16 cellular contexts compared by ENCODE assay signal in the genomic region with DNA sequence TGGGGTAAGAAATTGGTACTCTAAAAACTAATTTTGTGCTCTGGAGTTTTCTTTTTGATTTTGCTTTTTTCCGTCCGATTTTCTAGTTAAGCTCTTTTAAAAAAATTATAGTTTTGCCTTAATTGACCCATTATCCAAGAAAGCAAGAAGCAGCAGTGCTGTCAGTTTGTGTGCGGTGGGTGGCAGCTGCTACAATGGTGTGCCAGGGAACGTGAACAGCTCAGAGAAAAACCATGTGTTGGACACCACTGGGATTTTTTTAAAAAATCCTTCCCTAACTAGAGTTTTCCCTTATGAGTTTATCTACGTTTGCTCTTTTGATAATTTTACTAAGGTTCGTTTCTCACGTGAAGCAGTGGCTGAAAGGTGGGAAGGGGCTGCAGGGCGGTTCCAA. TPM values are rescaled to one million over a fixed set of nuclear protein-coding genes. Genes with fewer than 3 reads are reported as not detected.
DNase-seq lines count a peak whose midpoint lies in the region; ATAC-seq and TF ChIP-seq lines count a peak whose summit lies in the region.
"Had no signal": no experiment of that assay in that cellular context is flagged by ENCODE, and none has a peak within 500 bp of the region (broad histone marks: within the 10 kb centered on the region; RNA-seq: fewer than 3 reads in every experiment).

No MANE protein-coding gene starts in this region.

- H3K4me1 Mint-ChIP-seq in activated CD4-positive, alpha-beta T cell treated with anti-CD3 and anti-CD28 coated beads, Interleukin-2, amount 10 ng/mL, durations not matched to agents 24 days and 14 days = peaks cover 62% of the 10 kb centered on the region
- H3K4me1 Mint-ChIP-seq in effector memory CD8-positive, alpha-beta T cell (ENCODE audit: low read depth in 2 of 2) = peaks cover 62% of the 10 kb centered on the region in 2 donors
- H3K4me1 Mint-ChIP-seq in stimulated activated naive CD8-positive, alpha-beta T cell treated with anti-CD3 and anti-CD28 coated beads, Interleukin-15, amount 100 ng/mL, for 72 hours = peaks cover 61% of the 10 kb centered on the region

- H3K27ac ChIP-seq in Panc1 (ENCODE audit: low read length) = peak overlapping the region; percentile 44; the same call in 1 of the 2 replicates
- H3K27ac ChIP-seq: A549, SJCRH30 had no signal

- no peak for TF ChIP-seq CTCF in Panc1 (IDR thresholded peaks at IDR 0.05)

- in situ Hi-C loops in Panc1 (cut with HindIII; ENCODE audit: low pct_unique_long_range_greater_than_20kb, low sequenced_read_pairs) = no loop called here

- H3K9me3 ChIP-seq in Panc1 (ENCODE audit: control insufficient read depth, insufficient read depth, low read depth, low read length) = no peaks in the 10 kb centered on the region
- H3K9me3 ChIP-seq: A549, body of pancreas, MG63, pancreas, SJCRH30 had no signal

- H3K4me3 ChIP-seq in Panc1 (ENCODE audit: low read depth in 2 of 2, low read length in 2 of 2) = no peak overlapping the region
- H3K4me3 ChIP-seq: A549, body of pancreas, MG63, SJCRH30 had no signal

- DNase-seq in activated CD4-positive, alpha-beta T cell treated with anti-CD3 and anti-CD28 coated beads, Interleukin-2, amount 10 ng/mL, durations not matched to agents 24 days and 14 days = no peak
- DNase-seq in activated CD4-positive, alpha-beta T cell treated with anti-CD3 and anti-CD28 coated beads for 4 hours = no peak
- DNase-seq in Panc1 (ENCODE audit: low read depth, low spot score) (no peak), NCI-H1048 (lab: John Stamatoyannopoulos, UW) (no peak)
- no peak for DNase-seq in effector memory CD8-positive, alpha-beta T cell
- no peak for DNase-seq in stimulated activated naive CD8-positive, alpha-beta T cell treated with anti-CD3 and anti-CD28 coated beads, Interleukin-15, amount 100 ng/mL, for 72 hours
- no peak for DNase-seq in activated effector memory CD4-positive, alpha-beta T cell treated with Interleukin-2 at 50 U/mL for 16 hours
- DNase-seq: MG63; NCI-H510A; SJCRH30; stimulated activated CD4-positive, alpha-beta T cell treated with anti-CD3 and anti-CD28 coated beads, Interleukin-2, amount 100 ng/mL, for 48 hours had no signal

- no peaks in the 10 kb centered on the region for H3K36me3 ChIP-seq in Panc1 (ENCODE audit: control insufficient read depth, insufficient read depth, low read length)
- H3K36me3 ChIP-seq: MG63, pancreas had no signal

- intact Hi-C loops in activated CD4-positive, alpha-beta T cell treated with anti-CD3 and anti-CD28 coated beads, Interleukin-2, amount 10 ng/mL, durations not matched to agents 24 days and 14 days (cut with micrococcal nuclease) = loop anchor here (2.0 kb wide), 1 partner anchor 19 kb away; no protein-coding TSS in a partner anchor
- intact Hi-C loops in Panc1 (cut with micrococcal nuclease; ENCODE audit: unreplicated experiment) = no loop called here

- POLR2A ChIA-PET in Panc1 (lab: Charles Lee) = interaction anchor here (0.6 kb wide), 1 partner anchor 133 kb away, joined by 3 read pairs; no protein-coding TSS in a partner anchor

- H3K4me1 ChIP-seq in Panc1 (ENCODE audit: control insufficient read depth, insufficient read depth, low read length) = peaks cover 31% of the 10 kb centered on the region

- peak overlapping the region; percentile 73 for H3K4me3 Mint-ChIP-seq in activated CD4-positive, alpha-beta T cell treated with anti-CD3 and anti-CD28 coated beads, Interleukin-2, amount 10 ng/mL, durations not matched to agents 24 days and 14 days
- H3K4me3 Mint-ChIP-seq in effector memory CD8-positive, alpha-beta T cell = peak overlapping the region; percentile 66 to 88
- H3K4me3 Mint-ChIP-seq in stimulated activated naive CD8-positive, alpha-beta T cell treated with anti-CD3 and anti-CD28 coated beads, Interleukin-15, amount 100 ng/mL, for 72 hours = peak overlapping the region; percentile 14 to 72
- H3K4me3 Mint-ChIP-seq: type B pancreatic cell had no signal

- H3K36me3 Mint-ChIP-seq in activated CD4-positive, alpha-beta T cell treated with anti-CD3 and anti-CD28 coated beads, Interleukin-2, amount 10 ng/mL, durations not matched to agents 24 days and 14 days (ENCODE audit: low read depth) = peaks cover 31% of the 10 kb centered on the region
- peaks cover 24% of the 10 kb centered on the region for H3K36me3 Mint-ChIP-seq in effector memory CD8-positive, alpha-beta T cell (ENCODE audit: insufficient read depth)

- no peaks in the 10 kb centered on the region for H3K9me3 Mint-ChIP-seq in activated CD4-positive, alpha-beta T cell treated with anti-CD3 and anti-CD28 coated beads, Interleukin-2, amount 10 ng/mL, durations not matched to agents 24 days and 14 days
- no peaks in the 10 kb centered on the region for H3K9me3 Mint-ChIP-seq in effector memory CD8-positive, alpha-beta T cell
- no peaks in the 10 kb centered on the region for H3K9me3 Mint-ChIP-seq in stimulated activated naive CD8-positive, alpha-beta T cell treated with anti-CD3 and anti-CD28 coated beads, Interleukin-15, amount 100 ng/mL, for 72 hours

- H3K27me3 ChIP-seq in Panc1 (ENCODE audit: control insufficient read depth, insufficient read depth, low read length) = no peaks in the 10 kb centered on the region
- H3K27me3 ChIP-seq: body of pancreas, MG63, pancreas, SJCRH30 had no signal

- no TSS peak for BruUV-seq in Panc1 (replicated peaks; lab: Mats Ljungman, UMichigan)

- CTCF ChIA-PET in Panc1 (lab: Charles Lee) = no interaction called here

- peak overlapping the region; percentile 66 for H3K27ac Mint-ChIP-seq in activated CD4-positive, alpha-beta T cell treated with anti-CD3 and anti-CD28 coated beads, Interleukin-2, amount 10 ng/mL, durations not matched to agents 24 days and 14 days
- H3K27ac Mint-ChIP-seq in effector memory CD8-positive, alpha-beta T cell = peak overlapping the region; percentile 71 to 92
- H3K27ac Mint-ChIP-seq in stimulated activated naive CD8-positive, alpha-beta T cell treated with anti-CD3 and anti-CD28 coated beads, Interleukin-15, amount 100 ng/mL, for 72 hours = peak overlapping the region; percentile 89
- H3K27ac Mint-ChIP-seq: type B pancreatic cell had no signal

- H3K27me3 Mint-ChIP-seq in activated CD4-positive, alpha-beta T cell treated with anti-CD3 and anti-CD28 coated beads, Interleukin-2, amount 10 ng/mL, durations not matched to agents 24 days and 14 days = no peaks in the 10 kb centered on the region
- no peaks in the 10 kb centered on the region for H3K27me3 Mint-ChIP-seq in effector memory CD8-positive, alpha-beta T cell
- H3K27me3 Mint-ChIP-seq in stimulated activated naive CD8-positive, alpha-beta T cell treated with anti-CD3 and anti-CD28 coated beads, Interleukin-15, amount 100 ng/mL, for 72 hours = no peaks in the 10 kb centered on the region

- ATAC-seq in Panc1 (no peak), GM21367 (IDR thresholded peaks at IDR 0.05; ENCODE audit: unreplicated experiment) (no peak)
- no peak for ATAC-seq in effector memory CD8-positive, alpha-beta T cell (replicated peaks)
- no peak for ATAC-seq in stimulated activated naive CD8-positive, alpha-beta T cell treated with anti-CD3 and anti-CD28 coated beads, Interleukin-15, amount 100 ng/mL, for 72 hours
- ATAC-seq: A549, body of pancreas had no signal

RNA-seq across cellular contexts. Expression of a gene that starts 8.0 kb away (rescaled TPM):
- 8.7 and 8.8 TPM in 2 replicates for total RNA-seq in activated CD4-positive, alpha-beta T cell treated with anti-CD3 and anti-CD28 coated beads, Interleukin-2, amount 10 ng/mL, durations not matched to agents 24 days and 14 days
- total RNA-seq in Panc1 (2021; ENCODE audit: unreplicated experiment) = 8.1 TPM
- 4.1 TPM for polyA plus RNA-seq in Panc1 (2012; ENCODE audit: insufficient read length)

RNA-seq across cellular contexts. Expression of a gene that starts 38.1 kb away (rescaled TPM):
- 4.3 and 5.4 TPM in 2 replicates for total RNA-seq in activated CD4-positive, alpha-beta T cell treated with anti-CD3 and anti-CD28 coated beads, Interleukin-2, amount 10 ng/mL, durations not matched to agents 24 days and 14 days
- total RNA-seq in Panc1 (2021; ENCODE audit: unreplicated experiment) = 8.8 TPM
- polyA plus RNA-seq in Panc1 (2012; ENCODE audit: insufficient read length) = 13.9 TPM
